In the genomic region with DNA sequence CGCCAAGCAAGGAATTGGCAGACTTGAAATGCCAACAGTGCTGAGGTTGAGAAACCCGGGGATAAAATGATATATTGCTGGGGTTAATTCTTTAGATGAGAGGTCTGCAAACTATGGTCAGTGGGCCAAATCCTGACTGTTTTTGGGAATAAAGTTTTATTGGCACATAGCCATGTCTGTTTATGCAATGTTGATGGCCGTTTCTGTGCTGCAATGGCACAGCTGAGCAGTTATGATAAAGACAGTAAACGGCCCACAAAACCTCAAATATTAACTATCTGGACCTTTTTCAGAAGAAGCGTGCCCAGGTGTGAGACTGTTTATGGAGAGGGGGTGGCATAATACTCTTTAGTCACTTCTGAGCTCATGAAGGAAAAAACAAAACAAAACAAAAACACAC, we compare ENCODE assay signal across 1 cellular context.
TF ChIP-seq lines count a peak whose summit lies in the region.

No MANE protein-coding gene starts in this region.

TF ChIP-seq in K562, 482 proteins besides CTCF, POLR2A, EP300 and RAD21 (continued from another document):
- TF ChIP-seq, protein P1, sequence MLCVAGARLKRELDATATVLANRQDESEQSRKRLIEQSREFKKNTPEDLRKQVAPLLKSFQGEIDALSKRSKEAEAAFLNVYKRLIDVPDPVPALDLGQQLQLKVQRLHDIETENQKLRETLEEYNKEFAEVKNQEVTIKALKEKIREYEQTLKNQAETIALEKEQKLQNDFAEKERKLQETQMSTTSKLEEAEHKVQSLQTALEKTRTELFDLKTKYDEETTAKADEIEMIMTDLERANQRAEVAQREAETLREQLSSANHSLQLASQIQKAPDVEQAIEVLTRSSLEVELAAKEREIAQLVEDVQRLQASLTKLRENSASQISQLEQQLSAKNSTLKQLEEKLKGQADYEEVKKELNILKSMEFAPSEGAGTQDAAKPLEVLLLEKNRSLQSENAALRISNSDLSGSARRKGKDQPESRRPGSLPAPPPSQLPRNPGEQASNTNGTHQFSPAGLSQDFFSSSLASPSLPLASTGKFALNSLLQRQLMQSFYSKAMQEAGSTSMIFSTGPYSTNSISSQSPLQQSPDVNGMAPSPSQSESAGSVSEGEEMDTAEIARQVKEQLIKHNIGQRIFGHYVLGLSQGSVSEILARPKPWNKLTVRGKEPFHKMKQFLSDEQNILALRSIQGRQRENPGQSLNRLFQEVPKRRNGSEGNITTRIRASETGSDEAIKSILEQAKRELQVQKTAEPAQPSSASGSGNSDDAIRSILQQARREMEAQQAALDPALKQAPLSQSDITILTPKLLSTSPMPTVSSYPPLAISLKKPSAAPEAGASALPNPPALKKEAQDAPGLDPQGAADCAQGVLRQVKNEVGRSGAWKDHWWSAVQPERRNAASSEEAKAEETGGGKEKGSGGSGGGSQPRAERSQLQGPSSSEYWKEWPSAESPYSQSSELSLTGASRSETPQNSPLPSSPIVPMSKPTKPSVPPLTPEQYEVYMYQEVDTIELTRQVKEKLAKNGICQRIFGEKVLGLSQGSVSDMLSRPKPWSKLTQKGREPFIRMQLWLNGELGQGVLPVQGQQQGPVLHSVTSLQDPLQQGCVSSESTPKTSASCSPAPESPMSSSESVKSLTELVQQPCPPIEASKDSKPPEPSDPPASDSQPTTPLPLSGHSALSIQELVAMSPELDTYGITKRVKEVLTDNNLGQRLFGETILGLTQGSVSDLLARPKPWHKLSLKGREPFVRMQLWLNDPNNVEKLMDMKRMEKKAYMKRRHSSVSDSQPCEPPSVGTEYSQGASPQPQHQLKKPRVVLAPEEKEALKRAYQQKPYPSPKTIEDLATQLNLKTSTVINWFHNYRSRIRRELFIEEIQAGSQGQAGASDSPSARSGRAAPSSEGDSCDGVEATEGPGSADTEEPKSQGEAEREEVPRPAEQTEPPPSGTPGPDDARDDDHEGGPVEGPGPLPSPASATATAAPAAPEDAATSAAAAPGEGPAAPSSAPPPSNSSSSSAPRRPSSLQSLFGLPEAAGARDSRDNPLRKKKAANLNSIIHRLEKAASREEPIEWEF (CRISPR knock-in tag; IDR thresholded peaks at IDR 0.05): 0 out of 2 replicates have a peak, but pooled peaks have one; percentile 35
- TF ChIP-seq ZNF174 (CRISPR knock-in tag; IDR thresholded peaks at IDR 0.05) (no peak), RB1 (IDR thresholded peaks at IDR 0.05; ENCODE audit: low read depth) (no peak)
